Comparison of ENCODE assay signal across 8 cellular contexts in the genomic region with DNA sequence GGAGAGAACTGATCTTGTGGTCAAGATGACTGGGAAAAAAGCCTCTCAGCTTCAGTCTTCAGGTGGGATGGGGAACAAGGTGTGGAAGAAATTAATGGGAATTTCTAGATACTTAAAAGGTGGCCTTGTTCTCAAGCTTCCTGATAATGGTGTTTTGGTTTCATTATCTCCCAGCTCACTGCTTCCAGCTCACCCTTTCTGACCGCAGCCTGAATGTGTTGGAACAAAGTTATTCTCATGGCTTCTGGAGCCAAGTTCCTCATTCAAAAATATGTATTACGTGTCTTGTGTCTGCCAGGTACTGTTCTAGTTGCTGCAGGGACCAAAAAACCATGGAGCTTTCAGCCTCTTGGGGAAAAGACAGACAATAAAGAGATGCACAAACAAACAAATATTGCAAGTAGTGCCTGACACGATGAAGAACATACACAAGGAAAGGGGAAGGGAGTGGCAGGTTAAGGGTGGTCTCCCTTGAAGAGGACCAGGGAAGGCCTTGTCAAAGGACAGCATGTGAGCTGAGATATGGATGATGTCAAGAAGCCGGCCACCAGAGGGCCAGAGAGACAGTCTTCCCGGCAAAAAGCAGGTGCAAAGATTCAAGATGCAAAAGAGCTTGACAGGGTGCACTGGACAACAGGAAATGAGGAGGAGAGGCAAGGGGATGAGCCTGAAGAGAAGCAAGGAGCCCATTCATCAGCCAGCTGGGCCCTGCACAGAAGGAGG. TPM values are rescaled to one million over a fixed set of nuclear protein-coding genes. Genes with fewer than 3 reads are reported as not detected.
DNase-seq lines count a peak whose midpoint lies in the region; ATAC-seq and TF ChIP-seq lines count a peak whose summit lies in the region.

No MANE protein-coding gene starts in this region.

- H3K4me2 ChIP-seq in neural progenitor cell = no peak overlapping the region

- H3K36me3 Mint-ChIP-seq in brain (no peaks in the 10 kb centered on the region), neural progenitor cell (no peaks in the 10 kb centered on the region)

- no peak overlapping the region for H3K27ac ChIP-seq in neural progenitor cell

- no peaks in the 10 kb centered on the region for H3F3A ChIP-seq in neural progenitor cell (ENCODE audit: low read depth)

- no peak overlapping the region for H3K4me3 ChIP-seq in LNCaP clone FGC (ENCODE audit: low read depth, low read length)
- no peak overlapping the region for H3K4me3 ChIP-seq in neural progenitor cell

- H3K27ac Mint-ChIP-seq in brain (peak overlapping the region in 1 of 5 experiments; percentile 45), neural progenitor cell (no peak overlapping the region)

- no peaks in the 10 kb centered on the region for H3K4me1 ChIP-seq in neural progenitor cell

- DNase-seq in ELR (ENCODE audit: low read depth) (peak; percentile 42), LNCaP clone FGC (ENCODE audit: low read depth) (no peak), neural progenitor cell (ENCODE audit: low spot score) (peak; percentile 38), NCI-H1694 (lab: John Stamatoyannopoulos, UW) (no peak)
- no peak for DNase-seq in stimulated activated naive CD4-positive, alpha-beta T cell (lab: John Stamatoyannopoulos, UW)
- DNase-seq in activated naive CD4-positive, alpha-beta T cell treated with Interleukin-2 at 50 U/mL for 16 hours = no peak

- H3K27me3 Mint-ChIP-seq in brain (peaks cover 4% of the 10 kb centered on the region), neural progenitor cell (ENCODE audit: insufficient read depth, low read depth) (no peaks in the 10 kb centered on the region)

- no peaks in the 10 kb centered on the region for H4K20me1 ChIP-seq in neural progenitor cell (ENCODE audit: low read depth)

- no peaks in the 10 kb centered on the region for H3K36me3 ChIP-seq in neural progenitor cell

- H3K79me2 ChIP-seq in neural progenitor cell (ENCODE audit: low read depth) = no peaks in the 10 kb centered on the region

- no peaks in the 10 kb centered on the region for H3K27me3 ChIP-seq in neural progenitor cell

- TF ChIP-seq CTCF in LNCaP clone FGC (IDR thresholded peaks at IDR 0.05; ENCODE audit: control insufficient read depth, extremely low read depth, insufficient read depth) (peak; percentile 29), brain (conservative IDR thresholded peaks at IDR 0.05) (peak; percentile 9 to 35), neural progenitor cell (IDR thresholded peaks at IDR 0.05) (peak; percentile 43)

- H3K4me3 Mint-ChIP-seq in brain (no peak overlapping the region), neural progenitor cell (no peak overlapping the region)

- no peaks in the 10 kb centered on the region for H3K9me3 ChIP-seq in neural progenitor cell (ENCODE audit: low read depth)

- no peak overlapping the region for H2AFZ ChIP-seq in neural progenitor cell (replicated peaks)

- no peak overlapping the region for H3K9ac ChIP-seq in neural progenitor cell

- peaks cover 6% of the 10 kb centered on the region for H3K4me1 Mint-ChIP-seq in brain
- H3K4me1 Mint-ChIP-seq in neural progenitor cell = no peaks in the 10 kb centered on the region

- no peak for ATAC-seq in HG03175 (IDR thresholded peaks at IDR 0.05; ENCODE audit: unreplicated experiment)

- no peaks in the 10 kb centered on the region for H3K9me3 Mint-ChIP-seq in brain
- no peaks in the 10 kb centered on the region for H3K9me3 Mint-ChIP-seq in neural progenitor cell

RNA-seq across cellular contexts. Expression of a gene that starts 35.5 kb away (rescaled TPM):
- 4.3 TPM for polyA plus RNA-seq in brain (ENCODE audit: insufficient read depth, low read depth, low replicate concordance)
- total RNA-seq in neural progenitor cell (ENCODE audit: low replicate concordance) = 19.9 and 28.2 TPM in 2 replicates

Comparison
In these comparisons a context has a peak if more than half of its experiments do, and no peak if none do; other contexts are left out.
1. DNase-seq: peak in ELR (single experiment) and neural progenitor cell (single experiment); none in LNCaP clone FGC (single experiment), stimulated activated naive CD4-positive, alpha-beta T cell (0 of 6), NCI-H1694 (single experiment) and activated naive CD4-positive, alpha-beta T cell treated with Interleukin-2 at 50 U/mL for 16 hours (single experiment).
2. Peak in every context shown above with its lines, with median percentiles within 50 percentile points of each other: CTCF ChIP-seq.